Comparison of ENCODE assay signal across 17 cellular contexts in the genomic region with DNA sequence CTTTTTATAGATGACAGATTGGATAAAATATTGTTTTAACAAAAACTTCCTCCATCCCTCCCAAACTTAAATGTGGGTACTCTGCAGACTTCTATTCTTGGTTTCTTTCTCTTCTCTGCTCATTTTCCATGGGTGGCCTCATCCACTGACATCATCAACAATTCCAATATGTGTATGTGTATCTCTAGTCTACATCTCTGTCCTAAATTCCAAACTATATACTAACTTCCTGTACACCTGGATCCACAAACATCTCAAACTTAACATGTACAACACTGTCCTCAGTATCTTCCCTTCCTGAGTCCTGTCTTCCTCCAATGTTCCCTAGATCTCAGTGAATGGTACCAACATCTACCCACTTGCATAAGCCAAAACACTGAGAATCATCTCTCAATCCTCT. TPM values are rescaled to one million over a fixed set of nuclear protein-coding genes. Genes with fewer than 3 reads are reported as not detected.
DNase-seq lines count a peak whose midpoint lies in the region; ATAC-seq and TF ChIP-seq lines count a peak whose summit lies in the region.
"Had no signal": no experiment of that assay in that cellular context is flagged by ENCODE, and none has a peak within 500 bp of the region (broad histone marks: within the 10 kb centered on the region; RNA-seq: fewer than 3 reads in every experiment).

No MANE protein-coding gene starts in this region.

- no TSS peak for BruUV-seq in PC-3 (replicated peaks; lab: Mats Ljungman, UMichigan)

- TF ChIP-seq CTCF in SK-N-SH (IDR thresholded peaks at IDR 0.05) (no peak), PC-3 (conservative IDR thresholded peaks at IDR 0.05; ENCODE audit: low read depth, low read length) (no peak), epithelial cell of esophagus (IDR thresholded peaks at IDR 0.05; ENCODE audit: insufficient read depth, low read depth, low read length, missing control alignments) (no peak)

- ATAC-seq in SK-N-SH treated with all-trans-retinoic acid at 6 μM for 48 hours (no peak), PC-3 (peak; percentile 62), GM19397 (IDR thresholded peaks at IDR 0.05; ENCODE audit: unreplicated experiment) (no peak), HG02938 (IDR thresholded peaks at IDR 0.05; ENCODE audit: unreplicated experiment) (no peak)

- no peak for TF ChIP-seq RAD21 in SK-N-SH (IDR thresholded peaks at IDR 0.05; ENCODE audit: low read length)

- H3K9me2 ChIP-seq in SK-N-SH = no peaks in the 10 kb centered on the region
- H3K9me2 ChIP-seq in PC-3 (replicated peaks; ENCODE audit: low read length) = no peaks in the 10 kb centered on the region

- intact Hi-C loops in PC-3 (cut with micrococcal nuclease) = no loop called here

- H3K4me2 ChIP-seq in SK-N-SH = peak overlapping the region; percentile 33; the same call in 1 of the 2 replicates
- H3K4me2 ChIP-seq in PC-3 (ENCODE audit: low read length) = peak overlapping the region; percentile 1; the same call in 1 of the 2 replicates

- peaks cover 13% of the 10 kb centered on the region for H3F3A ChIP-seq in SK-N-SH (replicated peaks; ENCODE audit: insufficient read depth)
- no peaks in the 10 kb centered on the region for H3F3A ChIP-seq in PC-3 (ENCODE audit: low read length, unreplicated experiment)

- H2AFZ ChIP-seq in SK-N-SH (ENCODE audit: low read depth) = no peak overlapping the region
- H2AFZ ChIP-seq in PC-3 (ENCODE audit: low read length) = no peak overlapping the region

- H3K4me3 ChIP-seq in SK-N-SH (ENCODE audit: low read depth in 2 of 2, low read length in 1 of 2) (no peak overlapping the region), PC-3 (ENCODE audit: low read length) (no peak overlapping the region), epithelial cell of esophagus (ENCODE audit: low read length) (no peak overlapping the region)
- H3K4me3 ChIP-seq: SJSA1 had no signal

- no peaks in the 10 kb centered on the region for H3K27me3 ChIP-seq in SK-N-SH (ENCODE audit: insufficient read depth)
- no peaks in the 10 kb centered on the region for H3K27me3 ChIP-seq in PC-3 (ENCODE audit: low read length)
- H3K27me3 ChIP-seq: SJSA1 had no signal

- H4K20me1 ChIP-seq in SK-N-SH (ENCODE audit: insufficient read depth) = no peaks in the 10 kb centered on the region
- H4K20me1 ChIP-seq in PC-3 (ENCODE audit: low read length) = no peaks in the 10 kb centered on the region

- POLR2A ChIA-PET in SK-N-SH (lab: Yijun Ruan, JAX) = no interaction called here
- POLR2A ChIA-PET in PC-3 (lab: Charles Lee; ENCODE audit: unreplicated experiment) = no interaction called here

- CTCF ChIA-PET in SK-N-SH (lab: Yijun Ruan, JAX) = no interaction called here
- CTCF ChIA-PET in PC-3 (lab: Charles Lee) = no interaction called here

- TF ChIP-seq EP300 in SK-N-SH (IDR thresholded peaks at IDR 0.05; ENCODE audit: borderline replicate concordance in 1 of 2, low read depth in 1 of 2, low read length in 1 of 2) = no peak

- H3K27ac ChIP-seq in SK-N-SH (ENCODE audit: low read depth in 2 of 2, low read length in 1 of 2) (no peak overlapping the region), PC-3 (ENCODE audit: low read length) (no peak overlapping the region)
- H3K27ac ChIP-seq: 22Rv1, SJSA1 had no signal

- 0 out of 2 replicates have a peak, but pooled peaks cover 3% of the 10 kb centered on the region for H3K9me3 ChIP-seq in SK-N-SH
- H3K9me3 ChIP-seq in PC-3 (ENCODE audit: low read length) = no peaks in the 10 kb centered on the region
- H3K9me3 ChIP-seq: Caco-2, SJSA1 had no signal

- H3K36me3 ChIP-seq in SK-N-SH (replicated peaks in 1 of 2; ENCODE audit: control insufficient read depth in 1 of 2, insufficient read depth in 2 of 2, low read length in 1 of 2) = peaks cover 12 to 27% of the 10 kb centered on the region in 2 experiments
- H3K36me3 ChIP-seq in PC-3 (ENCODE audit: low read depth, low read length) = peaks cover 3% of the 10 kb centered on the region; the same call in 1 of the 2 replicates
- H3K36me3 ChIP-seq: SJSA1 had no signal

- H3K4me1 ChIP-seq in SK-N-SH (ENCODE audit: control insufficient read depth in 1 of 2, insufficient read depth in 2 of 2, low read depth in 1 of 2, low read length in 1 of 2) (peaks cover 0 to 4% of the 10 kb centered on the region in 2 experiments; a peak in 1 of 4 replicates), PC-3 (ENCODE audit: insufficient read depth, low read length) (peaks cover 11% of the 10 kb centered on the region)
- H3K4me1 ChIP-seq: Caco-2 had no signal

- H3K9ac ChIP-seq in SK-N-SH (no peak overlapping the region), PC-3 (ENCODE audit: low read length) (no peak overlapping the region)

- H3K79me2 ChIP-seq in SK-N-SH (ENCODE audit: insufficient read depth) (no peaks in the 10 kb centered on the region), PC-3 (ENCODE audit: low read length) (no peaks in the 10 kb centered on the region)

- DNase-seq in SK-N-SH = no peak
- peak; percentile 48 for DNase-seq in PC-3
- peak; percentile 77 for DNase-seq in epithelial cell of esophagus (ENCODE audit: low read depth)
- no peak for DNase-seq in NCI-H345 (lab: John Stamatoyannopoulos, UW)
- DNase-seq in NCI-H1930 (lab: John Stamatoyannopoulos, UW) = no peak
- DNase-seq: Caco-2, DMS153, NCI-H1417 treated with DMSO at 0.1 percent for 48 hours, NCI-H187 treated with DMSO at 0.1 percent for 48 hours, NCI-H446, NCI-H69, SW 1271 had no signal

TF ChIP-seq in SK-N-SH, 30 proteins besides CTCF, POLR2A, EP300 and RAD21:
- TF ChIP-seq TEAD4 (IDR thresholded peaks at IDR 0.05; ENCODE audit: borderline replicate concordance, insufficient read depth) (no peak), RFX5 (IDR thresholded peaks at IDR 0.05; ENCODE audit: low read length) (no peak), NFIC (IDR thresholded peaks at IDR 0.05; ENCODE audit: borderline replicate concordance) (no peak), GABPA (IDR thresholded peaks at IDR 0.05; ENCODE audit: low read depth) (no peak), CHD2 (IDR thresholded peaks at IDR 0.05; ENCODE audit: low read length, partially characterized antibody) (no peak), GATA2 (CRISPR knock-in tag; IDR thresholded peaks at IDR 0.05) (no peak), RXRA (IDR thresholded peaks at IDR 0.05; ENCODE audit: borderline replicate concordance, low read depth) (no peak), FOSL2 (IDR thresholded peaks at IDR 0.05; ENCODE audit: borderline replicate concordance, low read depth) (no peak)

TF ChIP-seq in SK-N-SH treated with all-trans-retinoic acid at 6 μM for 48 hours, 23 proteins besides CTCF, POLR2A, EP300 and RAD21 (continues in another document):
- no peak for TF ChIP-seq ZFP3 (CRISPR knock-in tag; IDR thresholded peaks at IDR 0.05)
- TF ChIP-seq GLIS3 (CRISPR knock-in tag; IDR thresholded peaks at IDR 0.05) = no peak
- no peak for TF ChIP-seq RARB (CRISPR knock-in tag; IDR thresholded peaks at IDR 0.05)
- no peak for TF ChIP-seq ZNF8 (CRISPR knock-in tag; IDR thresholded peaks at IDR 0.05)
- no peak for TF ChIP-seq CREB5 (CRISPR knock-in tag; IDR thresholded peaks at IDR 0.05; ENCODE audit: low read depth)
- TF ChIP-seq, protein P1, sequence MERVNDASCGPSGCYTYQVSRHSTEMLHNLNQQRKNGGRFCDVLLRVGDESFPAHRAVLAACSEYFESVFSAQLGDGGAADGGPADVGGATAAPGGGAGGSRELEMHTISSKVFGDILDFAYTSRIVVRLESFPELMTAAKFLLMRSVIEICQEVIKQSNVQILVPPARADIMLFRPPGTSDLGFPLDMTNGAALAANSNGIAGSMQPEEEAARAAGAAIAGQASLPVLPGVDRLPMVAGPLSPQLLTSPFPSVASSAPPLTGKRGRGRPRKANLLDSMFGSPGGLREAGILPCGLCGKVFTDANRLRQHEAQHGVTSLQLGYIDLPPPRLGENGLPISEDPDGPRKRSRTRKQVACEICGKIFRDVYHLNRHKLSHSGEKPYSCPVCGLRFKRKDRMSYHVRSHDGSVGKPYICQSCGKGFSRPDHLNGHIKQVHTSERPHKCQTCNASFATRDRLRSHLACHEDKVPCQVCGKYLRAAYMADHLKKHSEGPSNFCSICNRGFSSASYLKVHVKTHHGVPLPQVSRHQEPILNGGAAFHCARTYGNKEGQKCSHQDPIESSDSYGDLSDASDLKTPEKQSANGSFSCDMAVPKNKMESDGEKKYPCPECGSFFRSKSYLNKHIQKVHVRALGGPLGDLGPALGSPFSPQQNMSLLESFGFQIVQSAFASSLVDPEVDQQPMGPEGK (CRISPR knock-in tag; IDR thresholded peaks at IDR 0.05; ENCODE audit: borderline replicate concordance) = no peak
- TF ChIP-seq BACH2 (CRISPR knock-in tag; IDR thresholded peaks at IDR 0.05; ENCODE audit: borderline replicate concordance) = no peak
- TF ChIP-seq TCF4 (CRISPR knock-in tag; IDR thresholded peaks at IDR 0.05; ENCODE audit: borderline replicate concordance) = no peak
- no peak for TF ChIP-seq CSDC2 (CRISPR knock-in tag; IDR thresholded peaks at IDR 0.05)
- TF ChIP-seq ZC3H10 (CRISPR knock-in tag; IDR thresholded peaks at IDR 0.05) = no peak
- TF ChIP-seq OSR1 (CRISPR knock-in tag; IDR thresholded peaks at IDR 0.05) = no peak
- TF ChIP-seq ZNF565 (CRISPR knock-in tag; conservative IDR thresholded peaks at IDR 0.05; ENCODE audit: low read depth) = no peak
- TF ChIP-seq ZNF70 (CRISPR knock-in tag; IDR thresholded peaks at IDR 0.05) = no peak
- TF ChIP-seq ZFP30 (CRISPR knock-in tag; IDR thresholded peaks at IDR 0.05) = no peak
- no peak for TF ChIP-seq ESRRG (CRISPR knock-in tag; IDR thresholded peaks at IDR 0.05)

RNA-seq across cellular contexts. Expression of gene CDK5RAP2, which starts 28.5 kb away (rescaled TPM):
- polyA plus RNA-seq in SK-N-SH (2012; rRNA removed) = 15.2 and 20.7 TPM in 2 replicates
- polyA plus RNA-seq in SK-N-SH (2012; cell fraction: cytosol; rRNA removed) = 16.6 and 17.3 TPM in 2 replicates
- polyA plus RNA-seq in SK-N-SH (2012; cell fraction: nucleus; rRNA removed) = 45.3 and 53.8 TPM in 2 replicates
- 37.4 and 41.0 TPM in 2 replicates for total RNA-seq in PC-3 (2014; rRNA removed)

Comparison
In these comparisons a context has a peak if more than half of its experiments do, and no peak if none do; other contexts are left out.
1. DNase-seq: peak in PC-3 (single experiment) and epithelial cell of esophagus (single experiment); none in SK-N-SH (single experiment), NCI-H345 (single experiment) and NCI-H1930 (0 of 2).